In genomic region chr6:46729810-46730342, GRCh38 we compare ENCODE assay signal across 10 cellular contexts. TPM values are rescaled to one million over a fixed set of nuclear protein-coding genes. Genes with fewer than 3 reads are reported as not detected.
"Had no signal": no experiment of that assay in that cellular context is flagged by ENCODE, and none has a peak within 500 bp of the region (broad histone marks: within the 10 kb centered on the region; RNA-seq: fewer than 3 reads in every experiment).

No MANE protein-coding gene starts in this region.

- H3K27ac ChIP-seq: HL-60, KMS-11 had no signal

- H3K4me3 ChIP-seq: GM23338 had no signal

- DNase-seq: H9, HCEC 1CT, HFFc6, IMR-90, KBM-7 had no signal

RNA-seq across cellular contexts. Expression of gene PLA2G7, which starts 5.3 kb away (rescaled TPM):
- total RNA-seq: HFFc6, HT1080, IMR-90 had no signal

RNA-seq across cellular contexts. Expression of gene ANKRD66, which starts 16.9 kb away (rescaled TPM):
- total RNA-seq: GM23338, H1, H9, HFFc6, HT1080, IMR-90 had no signal

RNA-seq across cellular contexts. Expression of gene TDRD6, which starts 42.2 kb away (rescaled TPM):
- total RNA-seq: HFFc6, HT1080, IMR-90 had no signal
